3 cellular contexts compared by ENCODE assay signal in the genomic region with DNA sequence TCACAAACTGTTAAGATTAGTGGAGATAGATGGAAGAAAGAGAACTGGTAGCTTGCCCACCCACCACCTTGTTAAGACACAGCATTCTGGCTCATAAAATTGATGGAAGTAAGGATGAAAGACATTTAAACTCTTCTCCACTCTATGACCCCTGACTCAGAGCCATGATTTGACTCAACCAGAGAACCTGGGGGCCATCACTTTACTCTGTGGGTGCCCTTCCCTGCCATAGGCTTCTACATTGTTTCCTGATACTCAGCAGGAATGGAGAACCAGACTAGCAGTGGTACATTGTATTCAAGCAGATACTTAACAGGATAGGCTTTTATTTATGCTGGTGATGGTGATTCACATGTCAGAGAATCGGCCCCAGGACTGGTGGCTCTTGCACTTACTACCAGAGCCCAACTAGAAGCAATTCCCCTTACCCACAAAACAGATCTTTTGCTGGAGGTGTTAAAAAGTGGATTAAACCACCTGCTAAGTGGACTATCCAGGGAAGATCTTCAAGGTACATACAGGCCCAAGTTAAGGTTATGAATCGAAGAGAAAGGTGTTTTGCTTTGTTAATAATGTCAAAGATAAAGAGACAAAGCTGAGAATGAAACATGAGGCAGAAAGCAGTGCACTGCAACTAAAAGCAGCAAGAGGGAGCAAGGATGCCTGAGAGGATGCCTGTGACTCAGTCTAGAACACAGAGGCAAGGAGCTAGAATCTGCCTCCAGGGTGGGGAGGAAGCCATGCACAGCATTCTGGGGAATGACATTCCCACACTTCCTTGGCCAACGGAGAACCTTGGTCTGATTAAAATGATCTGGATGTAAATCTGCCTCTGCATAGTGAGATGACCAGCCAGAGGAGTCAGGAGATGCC.
TF ChIP-seq lines count a peak whose summit lies in the region.

No MANE protein-coding gene starts in this region.

TF ChIP-seq in SK-N-SH, 30 proteins besides CTCF, POLR2A, EP300 and RAD21 (continued from another document):
- TF ChIP-seq FOXM1 (IDR thresholded peaks at IDR 0.05; ENCODE audit: low read depth) = no peak
- no peak for TF ChIP-seq FOXJ3 (CRISPR knock-in tag; IDR thresholded peaks at IDR 0.05)
- TF ChIP-seq, protein P1, sequence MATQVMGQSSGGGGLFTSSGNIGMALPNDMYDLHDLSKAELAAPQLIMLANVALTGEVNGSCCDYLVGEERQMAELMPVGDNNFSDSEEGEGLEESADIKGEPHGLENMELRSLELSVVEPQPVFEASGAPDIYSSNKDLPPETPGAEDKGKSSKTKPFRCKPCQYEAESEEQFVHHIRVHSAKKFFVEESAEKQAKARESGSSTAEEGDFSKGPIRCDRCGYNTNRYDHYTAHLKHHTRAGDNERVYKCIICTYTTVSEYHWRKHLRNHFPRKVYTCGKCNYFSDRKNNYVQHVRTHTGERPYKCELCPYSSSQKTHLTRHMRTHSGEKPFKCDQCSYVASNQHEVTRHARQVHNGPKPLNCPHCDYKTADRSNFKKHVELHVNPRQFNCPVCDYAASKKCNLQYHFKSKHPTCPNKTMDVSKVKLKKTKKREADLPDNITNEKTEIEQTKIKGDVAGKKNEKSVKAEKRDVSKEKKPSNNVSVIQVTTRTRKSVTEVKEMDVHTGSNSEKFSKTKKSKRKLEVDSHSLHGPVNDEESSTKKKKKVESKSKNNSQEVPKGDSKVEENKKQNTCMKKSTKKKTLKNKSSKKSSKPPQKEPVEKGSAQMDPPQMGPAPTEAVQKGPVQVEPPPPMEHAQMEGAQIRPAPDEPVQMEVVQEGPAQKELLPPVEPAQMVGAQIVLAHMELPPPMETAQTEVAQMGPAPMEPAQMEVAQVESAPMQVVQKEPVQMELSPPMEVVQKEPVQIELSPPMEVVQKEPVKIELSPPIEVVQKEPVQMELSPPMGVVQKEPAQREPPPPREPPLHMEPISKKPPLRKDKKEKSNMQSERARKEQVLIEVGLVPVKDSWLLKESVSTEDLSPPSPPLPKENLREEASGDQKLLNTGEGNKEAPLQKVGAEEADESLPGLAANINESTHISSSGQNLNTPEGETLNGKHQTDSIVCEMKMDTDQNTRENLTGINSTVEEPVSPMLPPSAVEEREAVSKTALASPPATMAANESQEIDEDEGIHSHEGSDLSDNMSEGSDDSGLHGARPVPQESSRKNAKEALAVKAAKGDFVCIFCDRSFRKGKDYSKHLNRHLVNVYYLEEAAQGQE (IDR thresholded peaks at IDR 0.05; ENCODE audit: low read depth, low read length) = no peak
- TF ChIP-seq MXI1 (IDR thresholded peaks at IDR 0.05; ENCODE audit: low read depth, low read length) = no peak
- no peak for TF ChIP-seq RFX5 (IDR thresholded peaks at IDR 0.05; ENCODE audit: low read length)
- TF ChIP-seq NFIC (IDR thresholded peaks at IDR 0.05; ENCODE audit: borderline replicate concordance) = no peak
- TF ChIP-seq TAF1 (IDR thresholded peaks at IDR 0.05; ENCODE audit: borderline replicate concordance, low read depth, low read length) = no peak
- TF ChIP-seq CHD2 (IDR thresholded peaks at IDR 0.05; ENCODE audit: low read length, partially characterized antibody) = no peak
- TF ChIP-seq, protein P2, sequence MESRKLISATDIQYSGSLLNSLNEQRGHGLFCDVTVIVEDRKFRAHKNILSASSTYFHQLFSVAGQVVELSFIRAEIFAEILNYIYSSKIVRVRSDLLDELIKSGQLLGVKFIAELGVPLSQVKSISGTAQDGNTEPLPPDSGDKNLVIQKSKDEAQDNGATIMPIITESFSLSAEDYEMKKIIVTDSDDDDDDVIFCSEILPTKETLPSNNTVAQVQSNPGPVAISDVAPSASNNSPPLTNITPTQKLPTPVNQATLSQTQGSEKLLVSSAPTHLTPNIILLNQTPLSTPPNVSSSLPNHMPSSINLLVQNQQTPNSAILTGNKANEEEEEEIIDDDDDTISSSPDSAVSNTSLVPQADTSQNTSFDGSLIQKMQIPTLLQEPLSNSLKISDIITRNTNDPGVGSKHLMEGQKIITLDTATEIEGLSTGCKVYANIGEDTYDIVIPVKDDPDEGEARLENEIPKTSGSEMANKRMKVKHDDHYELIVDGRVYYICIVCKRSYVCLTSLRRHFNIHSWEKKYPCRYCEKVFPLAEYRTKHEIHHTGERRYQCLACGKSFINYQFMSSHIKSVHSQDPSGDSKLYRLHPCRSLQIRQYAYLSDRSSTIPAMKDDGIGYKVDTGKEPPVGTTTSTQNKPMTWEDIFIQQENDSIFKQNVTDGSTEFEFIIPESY (IDR thresholded peaks at IDR 0.05; ENCODE audit: borderline replicate concordance, low read depth) = no peak
- TF ChIP-seq RXRA (IDR thresholded peaks at IDR 0.05; ENCODE audit: borderline replicate concordance, low read depth) = no peak

TF ChIP-seq in SK-N-SH treated with all-trans-retinoic acid at 6 μM for 48 hours, 23 proteins besides CTCF, POLR2A, EP300 and RAD21 (continued from another document):
- TF ChIP-seq, protein P3, sequence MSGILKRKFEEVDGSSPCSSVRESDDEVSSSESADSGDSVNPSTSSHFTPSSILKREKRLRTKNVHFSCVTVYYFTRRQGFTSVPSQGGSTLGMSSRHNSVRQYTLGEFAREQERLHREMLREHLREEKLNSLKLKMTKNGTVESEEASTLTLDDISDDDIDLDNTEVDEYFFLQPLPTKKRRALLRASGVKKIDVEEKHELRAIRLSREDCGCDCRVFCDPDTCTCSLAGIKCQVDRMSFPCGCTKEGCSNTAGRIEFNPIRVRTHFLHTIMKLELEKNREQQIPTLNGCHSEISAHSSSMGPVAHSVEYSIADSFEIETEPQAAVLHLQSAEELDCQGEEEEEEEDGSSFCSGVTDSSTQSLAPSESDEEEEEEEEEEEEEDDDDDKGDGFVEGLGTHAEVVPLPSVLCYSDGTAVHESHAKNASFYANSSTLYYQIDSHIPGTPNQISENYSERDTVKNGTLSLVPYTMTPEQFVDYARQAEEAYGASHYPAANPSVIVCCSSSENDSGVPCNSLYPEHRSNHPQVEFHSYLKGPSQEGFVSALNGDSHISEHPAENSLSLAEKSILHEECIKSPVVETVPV (CRISPR knock-in tag; IDR thresholded peaks at IDR 0.05) = no peak
- TF ChIP-seq, protein P4, sequence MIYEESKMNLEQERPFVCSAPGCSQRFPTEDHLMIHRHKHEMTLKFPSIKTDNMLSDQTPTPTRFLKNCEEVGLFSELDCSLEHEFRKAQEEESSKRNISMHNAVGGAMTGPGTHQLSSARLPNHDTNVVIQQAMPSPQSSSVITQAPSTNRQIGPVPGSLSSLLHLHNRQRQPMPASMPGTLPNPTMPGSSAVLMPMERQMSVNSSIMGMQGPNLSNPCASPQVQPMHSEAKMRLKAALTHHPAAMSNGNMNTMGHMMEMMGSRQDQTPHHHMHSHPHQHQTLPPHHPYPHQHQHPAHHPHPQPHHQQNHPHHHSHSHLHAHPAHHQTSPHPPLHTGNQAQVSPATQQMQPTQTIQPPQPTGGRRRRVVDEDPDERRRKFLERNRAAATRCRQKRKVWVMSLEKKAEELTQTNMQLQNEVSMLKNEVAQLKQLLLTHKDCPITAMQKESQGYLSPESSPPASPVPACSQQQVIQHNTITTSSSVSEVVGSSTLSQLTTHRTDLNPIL (CRISPR knock-in tag; IDR thresholded peaks at IDR 0.05; ENCODE audit: low read depth) = no peak
- no peak for TF ChIP-seq ZNF565 (CRISPR knock-in tag; conservative IDR thresholded peaks at IDR 0.05; ENCODE audit: low read depth)

TF ChIP-seq in PFSK-1, 5 proteins besides CTCF, POLR2A, EP300 and RAD21 (continued from another document):
- no peak for TF ChIP-seq SIN3A (IDR thresholded peaks at IDR 0.05; ENCODE audit: borderline replicate concordance, insufficient read depth, low read length)
- TF ChIP-seq FOXP2 (optimal IDR thresholded peaks at IDR 0.05; ENCODE audit: borderline replicate concordance, extremely low read depth, extremely low read length, insufficient read depth) = peak; percentile 34
TF ChIP-seq in PFSK-1: peak in this region for 1.
